Comparison of ENCODE assay signal across 1 cellular context in genomic region chr11:66311965-66312548, GRCh38.
A peak's percentile ranks its signal among the peaks of the same experiment; 100 is the strongest.
TF ChIP-seq lines count a peak whose summit lies in the region.

No MANE protein-coding gene starts in this region.

TF ChIP-seq in endothelial cell of umbilical vein, 7 proteins besides CTCF, POLR2A, EP300 and RAD21 (continued from another document):
- TF ChIP-seq, protein P1, sequence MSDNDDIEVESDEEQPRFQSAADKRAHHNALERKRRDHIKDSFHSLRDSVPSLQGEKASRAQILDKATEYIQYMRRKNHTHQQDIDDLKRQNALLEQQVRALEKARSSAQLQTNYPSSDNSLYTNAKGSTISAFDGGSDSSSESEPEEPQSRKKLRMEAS (IDR thresholded peaks at IDR 0.05; ENCODE audit: insufficient read depth, insufficient read length) = no peak
- TF ChIP-seq MYC (IDR thresholded peaks at IDR 0.05; ENCODE audit: low read depth, low read length) (no peak), JUN (IDR thresholded peaks at IDR 0.05; ENCODE audit: borderline replicate concordance, insufficient read depth, insufficient read length, low read depth) (no peak), GATA2 (IDR thresholded peaks at IDR 0.05; ENCODE audit: insufficient read depth, insufficient read length, low read depth, low read length) (peak; percentile 18)
